In genomic region chr21:32770514-32771133, GRCh38 we compare ENCODE assay signal across 8 cellular contexts. TPM values are rescaled to one million over a fixed set of nuclear protein-coding genes. Genes with fewer than 3 reads are reported as not detected.
DNase-seq lines count a peak whose midpoint lies in the region; ATAC-seq, FAIRE-seq and TF ChIP-seq lines count a peak whose summit lies in the region.

No MANE protein-coding gene starts in this region.

- H3K4me1 Mint-ChIP-seq in activated B cell treated with CpG ODN at 0.5 μM for 24 hours, result peaks cover 48% of the 10 kb centered on the region

- H3K36me3 ChIP-seq in gastroesophageal sphincter (peaks cover 0 to 9% of the 10 kb centered on the region in 2 donors), parathyroid adenoma (ENCODE audit: control insufficient read depth, insufficient read depth, low read length) (no peaks in the 10 kb centered on the region)

- POLR2A ChIA-PET in activated B cell treated with CpG ODN at 0.5 μM for 24 hours (lab: Charles Lee), result interaction anchor here (0.7 to 2.5 kb wide), 8 partner anchors 14 to 721 kb away, joined by 3 to 55 read pairs (median 5); partner anchors contain the start of genes DNAJC28, SYNJ1 and TMEM50B

- peaks cover 5% of the 10 kb centered on the region for H3K79me2 ChIP-seq in parathyroid adenoma

- FAIRE-seq in GM18507 (lab: Jason Lieb, UNC), result peak; percentile 31

- H3K4me3 Mint-ChIP-seq in activated B cell treated with CpG ODN at 0.5 μM for 24 hours, result peak overlapping the region; percentile 96

- H3K27me3 ChIP-seq in gastroesophageal sphincter (no peaks in the 10 kb centered on the region), parathyroid adenoma (ENCODE audit: control insufficient read depth, insufficient read depth, low read length) (no peaks in the 10 kb centered on the region)

- CTCF ChIA-PET in activated B cell treated with CpG ODN at 0.5 μM for 24 hours (lab: Charles Lee), result interaction anchor here (1.4 kb wide), 1 partner anchor 43 kb away, joined by 6 read pairs; the partner anchor contains the start of gene SYNJ1

- H3K9me3 ChIP-seq in gastroesophageal sphincter (no peaks in the 10 kb centered on the region), parathyroid adenoma (ENCODE audit: control insufficient read depth, low read length) (no peaks in the 10 kb centered on the region)

- peaks cover 41% of the 10 kb centered on the region for H3K36me3 Mint-ChIP-seq in activated B cell treated with CpG ODN at 0.5 μM for 24 hours (ENCODE audit: low read depth)

- no peaks in the 10 kb centered on the region for H3K9me3 Mint-ChIP-seq in activated B cell treated with CpG ODN at 0.5 μM for 24 hours

- TF ChIP-seq POLR2A in gastroesophageal sphincter (IDR thresholded peaks at IDR 0.05), result no peak

- peaks cover 12 to 59% (median 13%) of the 10 kb centered on the region in 3 donors for H3K4me1 ChIP-seq in gastroesophageal sphincter
- no peaks in the 10 kb centered on the region for H3K4me1 ChIP-seq in parathyroid adenoma

- ATAC-seq in HG03175 (IDR thresholded peaks at IDR 0.05; ENCODE audit: unreplicated experiment) (peak; percentile 1), activated B cell treated with CpG ODN at 0.5 μM for 24 hours (ENCODE audit: low read depth) (no peak), gastroesophageal sphincter (no peak)

- H2AFZ ChIP-seq in parathyroid adenoma, result peak overlapping the region; percentile 77

- H3K4me3 ChIP-seq in gastroesophageal sphincter, result peak overlapping the region; percentile 71 to 89
- H3K4me3 ChIP-seq in parathyroid adenoma (ENCODE audit: low read depth, low read length), result peak overlapping the region; percentile 73

- H3K27me3 Mint-ChIP-seq in activated B cell treated with CpG ODN at 0.5 μM for 24 hours, result peaks cover 2% of the 10 kb centered on the region

- TF ChIP-seq CTCF in activated B cell treated with CpG ODN at 0.5 μM for 24 hours (IDR thresholded peaks at IDR 0.05) (no peak), gastroesophageal sphincter (IDR thresholded peaks at IDR 0.05) (no peak), parathyroid adenoma (IDR thresholded peaks at IDR 0.05) (no peak)

- TF ChIP-seq EP300 in gastroesophageal sphincter (IDR thresholded peaks at IDR 0.05), result no peak

- peak overlapping the region; percentile 80 for H3K4me2 ChIP-seq in parathyroid adenoma (ENCODE audit: low read length)

- DNase-seq in GM18507 (ENCODE audit: extremely low spot score, insufficient read length, low read depth) (no peak), activated B cell treated with CpG ODN at 0.5 μM for 24 hours (no peak), NCI-H1436 treated with DMSO at 0.1 percent for 48 hours (lab: John Stamatoyannopoulos, UW) (no peak), NK-92 (lab: John Stamatoyannopoulos, UW; ENCODE audit: unreplicated experiment) (no peak)
- no peak for DNase-seq in stimulated activated CD4-positive, alpha-beta T cell treated with anti-CD3 and anti-CD28 coated beads, Interleukin-4, amount 100 ng/mL, for 4 hours

- WGBS in gastroesophageal sphincter (ENCODE audit: low coverage in 1 of 2), 2 donors, result 7 to 11% methylated on average over 6 to 8 of the region's 14 CpGs

- H3K27ac ChIP-seq in gastroesophageal sphincter (peak overlapping the region; percentile 73 to 96 (median 94)), parathyroid adenoma (peak overlapping the region; percentile 16)

- intact Hi-C loops in activated B cell treated with CpG ODN at 0.5 μM for 24 hours (cut with micrococcal nuclease), result loop anchor here (1.0 to 5.0 kb wide), 6 partner anchors 42 to 709 kb away; partner anchors contain the start of genes CFAP298, MIS18A, SYNJ1 and TMEM50B

- H3K27ac Mint-ChIP-seq in activated B cell treated with CpG ODN at 0.5 μM for 24 hours, result peak overlapping the region; percentile 88

- H3K9ac ChIP-seq in parathyroid adenoma, result no peak overlapping the region

RNA-seq across cellular contexts. Expression of gene PAXBP1, which starts 0.9 kb away (rescaled TPM):
- total RNA-seq in activated B cell treated with CpG ODN at 0.5 μM for 24 hours, result 36.4 and 43.4 TPM in 2 replicates
- total RNA-seq in gastroesophageal sphincter, result 10 to 100 TPM; 21.0 to 49.8 (median 33.9) TPM

RNA-seq across cellular contexts. Expression of gene SYNJ1, which starts 42.8 kb away (rescaled TPM):
- 5.2 and 5.4 TPM in 2 replicates for total RNA-seq in activated B cell treated with CpG ODN at 0.5 μM for 24 hours
- 10 to 100 TPM in 2 of 4 donors, 1 to 10 TPM in 2; 8.8 to 12.4 (median 10.2) TPM for total RNA-seq in gastroesophageal sphincter
